In genomic region chr13:109744512-109745051, GRCh38 we compare ENCODE assay signal across 11 cellular contexts. TPM values are rescaled to one million over a fixed set of nuclear protein-coding genes. Genes with fewer than 3 reads are reported as not detected.
A peak's percentile ranks its signal among the peaks of the same experiment; 100 is the strongest.
DNase-seq lines count a peak whose midpoint lies in the region; ATAC-seq and TF ChIP-seq lines count a peak whose summit lies in the region.
"Had no signal": no experiment of that assay in that cellular context is flagged by ENCODE, and none has a peak within 500 bp of the region (broad histone marks: within the 10 kb centered on the region; RNA-seq: fewer than 3 reads in every experiment).

No MANE protein-coding gene starts in this region.

- ATAC-seq in RWPE2 (ENCODE audit: low read depth) = no peak
- no peak for ATAC-seq in HG02759 (IDR thresholded peaks at IDR 0.05; ENCODE audit: unreplicated experiment)
- no peak for ATAC-seq in GM19455 (IDR thresholded peaks at IDR 0.05; ENCODE audit: unreplicated experiment)

- H3K4me3 ChIP-seq in RWPE2 (ENCODE audit: severe bottlenecking) = no peak overlapping the region
- peak overlapping the region in 3 of 5 donors; percentile 29 to 31 (median 31) for H3K4me3 ChIP-seq in subcutaneous abdominal adipose tissue (ENCODE audit: low read depth in 1 of 5, low read length in 5 of 5)
- no peak overlapping the region for H3K4me3 ChIP-seq in effector memory CD4-positive, alpha-beta T cell (ENCODE audit: insufficient read depth, low read depth, low read length, poor library complexity, severe bottlenecking)

- H3K36me3 ChIP-seq in RWPE2 (ENCODE audit: low read depth) = no peaks in the 10 kb centered on the region
- H3K36me3 ChIP-seq in subcutaneous abdominal adipose tissue (ENCODE audit: control insufficient read depth in 5 of 5, insufficient read depth in 5 of 5, low read length in 5 of 5) = no peaks in the 10 kb centered on the region
- H3K36me3 ChIP-seq in effector memory CD4-positive, alpha-beta T cell (ENCODE audit: control insufficient read depth, insufficient read depth, low read length) = no peaks in the 10 kb centered on the region

- no peak overlapping the region for H3K4me3 Mint-ChIP-seq in glutamatergic neuron (ENCODE audit: unreplicated experiment)

- H3K27ac ChIP-seq in RWPE2 (ENCODE audit: poor library complexity, severe bottlenecking) (peak overlapping the region; percentile 88), subcutaneous abdominal adipose tissue (ENCODE audit: low read depth, low read length) (no peak overlapping the region)
- H3K27ac ChIP-seq in effector memory CD4-positive, alpha-beta T cell (ENCODE audit: insufficient read depth, low read length, poor library complexity, severe bottlenecking) = no peak overlapping the region

- H3K9me3 Mint-ChIP-seq in glutamatergic neuron (ENCODE audit: unreplicated experiment) = peaks cover 3% of the 10 kb centered on the region

- peak overlapping the region; percentile 81 for H3K27ac Mint-ChIP-seq in glutamatergic neuron (ENCODE audit: unreplicated experiment)

- peaks cover 7% of the 10 kb centered on the region for H3K36me3 Mint-ChIP-seq in glutamatergic neuron (ENCODE audit: unreplicated experiment)

- DNase-seq in NCI-H1092 treated with DMSO at 0.1 percent for 48 hours (lab: John Stamatoyannopoulos, UW) (peak; percentile 79), RWPE2 (ENCODE audit: low spot score) (no peak), glutamatergic neuron (no peak)
- no peak for DNase-seq in effector memory CD4-positive, alpha-beta T cell
- DNase-seq: activated naive CD4-positive, alpha-beta T cell; foreskin melanocyte; Karpas-422; T-helper 1 cell had no signal

- H3K4me1 ChIP-seq in RWPE2 (ENCODE audit: insufficient read depth, poor library complexity, severe bottlenecking) = peaks cover 18% of the 10 kb centered on the region
- H3K4me1 ChIP-seq in subcutaneous abdominal adipose tissue (ENCODE audit: control insufficient read depth in 5 of 5, insufficient read depth in 5 of 5, low read length in 5 of 5) = peaks cover 0 to 19% (median 14%) of the 10 kb centered on the region in 5 donors
- peaks cover 3% of the 10 kb centered on the region for H3K4me1 ChIP-seq in effector memory CD4-positive, alpha-beta T cell (ENCODE audit: control insufficient read depth, insufficient read depth, low read length, poor library complexity, severe bottlenecking)

- no peaks in the 10 kb centered on the region for H3K9me3 ChIP-seq in RWPE2 (ENCODE audit: severe bottlenecking)
- no peaks in the 10 kb centered on the region for H3K9me3 ChIP-seq in subcutaneous abdominal adipose tissue (ENCODE audit: control insufficient read depth in 5 of 5, low read length in 5 of 5)
- no peaks in the 10 kb centered on the region for H3K9me3 ChIP-seq in effector memory CD4-positive, alpha-beta T cell (ENCODE audit: control insufficient read depth, low read length)

- H3K27me3 Mint-ChIP-seq in glutamatergic neuron (ENCODE audit: unreplicated experiment) = no peaks in the 10 kb centered on the region

- H3K9ac ChIP-seq in subcutaneous abdominal adipose tissue (ENCODE audit: low read length in 5 of 5) = no peak overlapping the region

- no peak for TF ChIP-seq CTCF in RWPE2 (IDR thresholded peaks at IDR 0.05; ENCODE audit: poor library complexity, severe bottlenecking)
- no peak for TF ChIP-seq CTCF in glutamatergic neuron (IDR thresholded peaks at IDR 0.05; ENCODE audit: partially characterized antibody, unreplicated experiment)

- H3K4me1 Mint-ChIP-seq in glutamatergic neuron (ENCODE audit: low read depth, unreplicated experiment) = peaks cover 26% of the 10 kb centered on the region

- H3K27me3 ChIP-seq in RWPE2 (ENCODE audit: insufficient read depth, poor library complexity, severe bottlenecking) (no peaks in the 10 kb centered on the region), subcutaneous abdominal adipose tissue (ENCODE audit: control insufficient read depth in 5 of 5, insufficient read depth in 4 of 5, low read length in 5 of 5) (no peaks in the 10 kb centered on the region)
- no peaks in the 10 kb centered on the region for H3K27me3 ChIP-seq in effector memory CD4-positive, alpha-beta T cell (replicated peaks; ENCODE audit: control insufficient read depth, insufficient read depth, low read length, poor library complexity, severe bottlenecking)

RNA-seq across cellular contexts. Expression of gene IRS2, which starts 41.8 kb away (rescaled TPM):
- 27.0 TPM for total RNA-seq in glutamatergic neuron (ENCODE audit: unreplicated experiment)

Comparison
In these comparisons a context has a peak if more than half of its experiments do, and no peak if none do; other contexts are left out.
1. H3K4me3 ChIP-seq: peak in subcutaneous abdominal adipose tissue (3 of 5); none in RWPE2 (single experiment) and effector memory CD4-positive, alpha-beta T cell (single experiment).